ENCODE assay signal across 8 cellular contexts in genomic region chr11:31509017-31509411, GRCh38. TPM values are rescaled to one million over a fixed set of nuclear protein-coding genes. Genes with fewer than 3 reads are reported as not detected.
DNase-seq lines count a peak whose midpoint lies in the region; ATAC-seq, FAIRE-seq and TF ChIP-seq lines count a peak whose summit lies in the region.

No MANE protein-coding gene starts in this region.

- H3K9me3 ChIP-seq in HUES64 (ENCODE audit: insufficient read depth, low read depth, low read length): no peaks in the 10 kb centered on the region
- no peaks in the 10 kb centered on the region for H3K9me3 ChIP-seq in GM12878 (replicated peaks; ENCODE audit: control insufficient read depth, insufficient read depth, low read length)
- no peaks in the 10 kb centered on the region for H3K9me3 ChIP-seq in right lobe of liver
- H3K9me3 ChIP-seq in upper lobe of right lung: no peaks in the 10 kb centered on the region

- in situ Hi-C loops in GM12878 (cut with MboI): no loop called here

- H3K4me2 ChIP-seq in GM12878 (ENCODE audit: control insufficient read depth, insufficient read depth): peak overlapping the region; percentile 78

- intact Hi-C loops in GM12878 (cut with micrococcal nuclease; ENCODE audit: unreplicated experiment): no loop called here
- intact Hi-C loops in right lobe of liver (cut with DNase I): no loop called here
- intact Hi-C loops in upper lobe of right lung (cut with DNase I): no loop called here

- H3K36me3 ChIP-seq in HUES64 (ENCODE audit: insufficient read depth, low read length) (peaks cover 15% of the 10 kb centered on the region), GM12878 (ENCODE audit: control insufficient read depth in 2 of 2, insufficient read depth in 2 of 2, low read length in 1 of 2) (no peaks in the 10 kb centered on the region; a peak in 2 of 4 replicates), right lobe of liver (peaks cover 0 to 3% (median 0%) of the 10 kb centered on the region in 4 donors), upper lobe of right lung (no peaks in the 10 kb centered on the region)

- SMC1A ChIA-PET in GM12878 (lab: Charles Lee; ENCODE audit: uncharacterized antibody, unreplicated experiment): interaction anchor here (0.6 kb wide), 1 partner anchor 420 kb away, joined by 3 read pairs; no protein-coding TSS in a partner anchor

- no peak for TF ChIP-seq RAD21 in GM12878 (IDR thresholded peaks at IDR 0.05; ENCODE audit: insufficient read depth, low read depth, low read length)

- BruUV-seq in GM12878 (replicated peaks; lab: Mats Ljungman, UMichigan): no TSS peak

- CTCF ChIA-PET in GM12878 (lab: Yijun Ruan, JAX): interaction anchor here (1.0 kb wide), 1 partner anchor 133 kb away, joined by 3 read pairs; no protein-coding TSS in a partner anchor

- no peak for TF ChIP-seq CTCF in GM12878 (IDR thresholded peaks at IDR 0.05 in 2 of 3, conservative IDR thresholded peaks at IDR 0.05 in 1 of 3; ENCODE audit: control insufficient read depth in 2 of 3, extremely low read depth in 1 of 3, insufficient read depth in 1 of 3, low read depth in 3 of 3, low read length in 3 of 3)
- no peak for TF ChIP-seq CTCF in right lobe of liver (IDR thresholded peaks at IDR 0.05)
- no peak for TF ChIP-seq CTCF in upper lobe of right lung (IDR thresholded peaks at IDR 0.05)

- H4K20me1 ChIP-seq in GM12878 (ENCODE audit: control insufficient read depth, insufficient read depth): no peaks in the 10 kb centered on the region

- WGBS in HUES64: 1% methylated on average over 8 of the region's 8 CpGs
- WGBS in GM12878 (ENCODE audit: insufficient coverage, insufficient replicate concordance, low lambda C conversion rate, missing lambda C conversion rate): 0% methylated on average over 8 of the region's 8 CpGs
- under 1% methylated on average over 8 of the region's 8 CpGs for WGBS in right lobe of liver (ENCODE audit: insufficient coverage, low coverage, low lambda C conversion rate, missing lambda C conversion rate)

- POLR2A ChIA-PET in GM12878 (lab: Charles Lee): no interaction called here

- H3K79me2 ChIP-seq in GM12878 (ENCODE audit: control insufficient read depth, insufficient read depth, low read length): peaks cover 52% of the 10 kb centered on the region

- TF ChIP-seq EP300 in GM12878 (IDR thresholded peaks at IDR 0.05; ENCODE audit: borderline replicate concordance in 1 of 2, control insufficient read depth in 1 of 2, low read depth in 2 of 2, low read length in 2 of 2): no peak

- peak overlapping the region; percentile 99 for H2AFZ ChIP-seq in GM12878 (ENCODE audit: control insufficient read depth, low read depth, low read length)

- H3K4me1 ChIP-seq in HUES64 (ENCODE audit: insufficient read depth, low read length): peaks cover 18% of the 10 kb centered on the region; the same call in 1 of the 2 replicates
- no peaks in the 10 kb centered on the region for H3K4me1 ChIP-seq in GM12878 (ENCODE audit: control insufficient read depth, insufficient read depth, low read length)
- peaks cover 0 to 12% (median 5%) of the 10 kb centered on the region in 4 donors for H3K4me1 ChIP-seq in right lobe of liver
- peaks cover 17% of the 10 kb centered on the region for H3K4me1 ChIP-seq in upper lobe of right lung

- peak; percentile 2 for ATAC-seq in GM19463 (IDR thresholded peaks at IDR 0.05; ENCODE audit: unreplicated experiment)
- ATAC-seq in GM12878: peak; percentile 19
- ATAC-seq in right lobe of liver: peak; percentile 43 to 49 (median 46)
- no peak for ATAC-seq in upper lobe of right lung

- H3K27ac ChIP-seq in HUES64 (ENCODE audit: low read depth, low read length) (0 out of 2 replicates have a peak overlapping the region, but pooled peaks have one; percentile 14), GM12878 (ENCODE audit: control insufficient read depth, insufficient read depth) (peak overlapping the region; percentile 81), right lobe of liver (peak overlapping the region; percentile 61 to 80 (median 75)), upper lobe of right lung (peak overlapping the region; percentile 89)

- FAIRE-seq in GM12878 (lab: Jason Lieb, UNC): peak; percentile 61

- RAD21 ChIA-PET in GM12878 (lab: Charles Lee; ENCODE audit: unreplicated experiment): interaction anchor here (0.6 kb wide), 1 partner anchor 137 kb away, joined by 6 read pairs; no protein-coding TSS in a partner anchor

- H3K27me3 ChIP-seq in HUES64 (ENCODE audit: insufficient read depth, low read length): no peaks in the 10 kb centered on the region
- no peaks in the 10 kb centered on the region for H3K27me3 ChIP-seq in GM12878 (replicated peaks in 1 of 2; ENCODE audit: control insufficient read depth in 2 of 2, insufficient read depth in 2 of 2, low read length in 1 of 2)
- no peaks in the 10 kb centered on the region for H3K27me3 ChIP-seq in right lobe of liver
- H3K27me3 ChIP-seq in upper lobe of right lung: no peaks in the 10 kb centered on the region

- TF ChIP-seq POLR2A in GM12878 (IDR thresholded peaks at IDR 0.05; ENCODE audit: low read depth, low read length) (no peak), right lobe of liver (IDR thresholded peaks at IDR 0.05) (no peak)

- peak; percentile 98 for DNase-seq in DMS114 treated with DMSO at 0.1 percent for 48 hours (lab: John Stamatoyannopoulos, UW; ENCODE audit: unreplicated experiment)
- no peak for DNase-seq in GM12878 (ENCODE audit: low read depth, low spot score)
- DNase-seq in right lobe of liver: no peak
- DNase-seq in upper lobe of right lung: no peak
- no peak for DNase-seq in activated CD4-positive, alpha-beta T cell treated with anti-CD3 and anti-CD28 coated beads, Interleukin-2, amount 50 U/mL, for 48 hours
- DNase-seq in activated CD4-positive, alpha-beta T cell treated with anti-CD3 and anti-CD28 coated beads, Interleukin-2, amount 50 U/mL, for 1 hour: no peak

- H3K9ac ChIP-seq in HUES64 (ENCODE audit: low read depth, low read length) (peak overlapping the region; percentile 88), GM12878 (ENCODE audit: control insufficient read depth, insufficient read depth, low read length) (peak overlapping the region; percentile 89)

- H3K4me3 ChIP-seq in HUES64 (ENCODE audit: low read length) (peak overlapping the region; percentile 94), GM12878 (peak overlapping the region; percentile 76), right lobe of liver (peak overlapping the region; percentile 78 to 92 (median 81)), upper lobe of right lung (peak overlapping the region; percentile 83)

TF ChIP-seq in GM12878, 131 proteins besides CTCF, POLR2A, EP300 and RAD21 (continues in another document):
- peak; percentile 8 for TF ChIP-seq SMAD1 (IDR thresholded peaks at IDR 0.05; ENCODE audit: low read depth, partially characterized antibody)

RNA-seq across cellular contexts. Expression of gene IMMP1L, which starts 0.4 kb away (rescaled TPM):
- 27.7 TPM for polyA plus RNA-seq in HUES64 (2013, experiment 1 of 2)
- 31.8 TPM for polyA plus RNA-seq in HUES64 (2013, experiment 2 of 2)
- 84.4 and 93.3 TPM in 2 replicates for total RNA-seq in GM12878 (2013; cell fraction: nucleolus; rRNA removed)
- total RNA-seq in GM12878 (2014; rRNA removed) (31.3 and 45.4 TPM in 2 replicates), GM12878 (2014; rRNA removed; fragmentation: Illumina TruSeq; extraction: Trizol) (51.6 and 67.7 TPM in 2 replicates), GM12878 (2021) (28.9 and 29.4 TPM in 2 replicates), right lobe of liver (10 to 100 TPM in 3 of 6 experiments, 1 to 10 TPM in 3; 5.9 to 17.9 (median 10.6) TPM), upper lobe of right lung (12.4 TPM)
- 30.4 TPM for polyA plus RNA-seq in GM12878 (2011; ENCODE audit: low read depth)
- polyA plus RNA-seq in GM12878 (2011; rRNA removed) (77.7 and 93.1 TPM in 2 replicates), GM12878 (2014; fragmentation: Illumina TruSeq; extraction: Trizol) (36.2 and 43.3 TPM in 2 replicates), GM12878 (2014; fragmentation: Nextera tagmentation; extraction: Ambion mirVana) (100 to 1,000 TPM; 124 to 145 TPM), GM12878 (2014; rRNA removed) (55.5 and 104 TPM in 2 replicates), GM12878 (2016; fragmentation: Nextera tagmentation; extraction: Ambion mirVana) (10 to 100 TPM; 93.8 to 96.2 TPM)
- polyA plus RNA-seq in GM12878 (2011; cell fraction: cytosol; rRNA removed): 26.0 and 30.8 TPM in 2 replicates
- 48.1 and 61.1 TPM in 2 replicates for polyA plus RNA-seq in GM12878 (2011; cell fraction: nucleus; rRNA removed)
- 27.7 and 36.8 TPM in 2 replicates for polyA plus RNA-seq in GM12878 (2012)
- 14.8 and 62.5 TPM in 2 replicates for polyA minus RNA-seq in GM12878 (2011; rRNA and poly(A)+ RNA removed)
- polyA minus RNA-seq in GM12878 (2011; cell fraction: cytosol; rRNA and poly(A)+ RNA removed): 3.7 and 3.8 TPM in 2 replicates
- 22.2 and 47.7 TPM in 2 replicates for polyA minus RNA-seq in GM12878 (2011; cell fraction: nucleus; rRNA and poly(A)+ RNA removed)

RNA-seq across cellular contexts. Expression of gene ELP4, which starts 0.6 kb away (rescaled TPM):
- 16.3 TPM for polyA plus RNA-seq in HUES64 (2013, experiment 1 of 2)
- polyA plus RNA-seq in HUES64 (2013, experiment 2 of 2): 21.2 TPM
- total RNA-seq in GM12878 (2013; cell fraction: nucleolus; rRNA removed): 115 and 127 TPM in 2 replicates
- total RNA-seq in GM12878 (2014; rRNA removed) (28.5 and 31.6 TPM in 2 replicates), GM12878 (2014; rRNA removed; fragmentation: Illumina TruSeq; extraction: Trizol) (25.5 and 28.9 TPM in 2 replicates), GM12878 (2021) (16.0 and 17.7 TPM in 2 replicates), right lobe of liver (10 to 100 TPM in 2 of 6 experiments, 1 to 10 TPM in 4; 7.3 to 16.4 (median 9.2) TPM), upper lobe of right lung (16.6 TPM)
- 7.1 TPM for polyA plus RNA-seq in GM12878 (2011; ENCODE audit: low read depth)
- polyA plus RNA-seq in GM12878 (2011; rRNA removed) (32.7 and 45.3 TPM in 2 replicates), GM12878 (2014; fragmentation: Illumina TruSeq; extraction: Trizol) (23.8 and 35.9 TPM in 2 replicates), GM12878 (2014; fragmentation: Nextera tagmentation; extraction: Ambion mirVana) (10 to 100 TPM; 19.5 to 36.1 TPM), GM12878 (2014; rRNA removed) (16.8 and 18.2 TPM in 2 replicates), GM12878 (2016; fragmentation: Nextera tagmentation; extraction: Ambion mirVana) (10 to 100 TPM; 32.6 to 34.4 TPM)
- polyA plus RNA-seq in GM12878 (2011; cell fraction: cytosol; rRNA removed): 13.8 and 16.1 TPM in 2 replicates
- 14.1 and 14.5 TPM in 2 replicates for polyA plus RNA-seq in GM12878 (2011; cell fraction: nucleus; rRNA removed)
- polyA plus RNA-seq in GM12878 (2012): 13.8 and 14.9 TPM in 2 replicates
- polyA minus RNA-seq in GM12878 (2011; rRNA and poly(A)+ RNA removed): 35.4 and 36.2 TPM in 2 replicates
- 8.1 and 8.2 TPM in 2 replicates for polyA minus RNA-seq in GM12878 (2011; cell fraction: cytosol; rRNA and poly(A)+ RNA removed)
- 74.4 and 118 TPM in 2 replicates for polyA minus RNA-seq in GM12878 (2011; cell fraction: nucleus; rRNA and poly(A)+ RNA removed)

Comparison
In these comparisons a context has a peak if more than half of its experiments do, and no peak if none do; other contexts are left out.
1. H3K27ac ChIP-seq: peak in every context shown above with its lines; median percentile 89 in upper lobe of right lung; 81 in GM12878; 75 in right lobe of liver; 14 in HUES64.